8 cellular contexts compared by ENCODE assay signal in genomic region chr18:56638232-56639093, GRCh38. TPM values are rescaled to one million over a fixed set of nuclear protein-coding genes. Genes with fewer than 3 reads are reported as not detected.
A peak's percentile ranks its signal among the peaks of the same experiment; 100 is the strongest.
DNase-seq lines count a peak whose midpoint lies in the region; ATAC-seq lines count a peak whose summit lies in the region.

Gene TXNL1, minus strand, starts transcription at chr18:56638592. Its CDS starts 152 bp downstream, at chr18:56638440.

- H3K4me1 Mint-ChIP-seq in effector memory CD8-positive, alpha-beta T cell (ENCODE audit: low read depth in 2 of 2): peaks cover 28 to 46% of the 10 kb centered on the region in 2 donors

- no peaks in the 10 kb centered on the region for H3K27me3 Mint-ChIP-seq in effector memory CD8-positive, alpha-beta T cell

- H3K4me3 Mint-ChIP-seq in effector memory CD8-positive, alpha-beta T cell: peak within 1 kb of the TSS; percentile 100

- ATAC-seq in GM21360 (IDR thresholded peaks at IDR 0.05; ENCODE audit: unreplicated experiment): peak; percentile 97
- ATAC-seq in effector memory CD8-positive, alpha-beta T cell (replicated peaks): peak; percentile 96

- DNase-seq in CMK (ENCODE audit: low read depth) (peak; percentile 94), HT1080 (ENCODE audit: low read depth) (peak; percentile 98), NOMO-1 treated with DMSO at 0.1 percent for 48 hours (lab: John Stamatoyannopoulos, UW; ENCODE audit: unreplicated experiment) (peak; percentile 97), medulla oblongata (ENCODE audit: extremely low spot score) (peak; percentile 99)
- peak; percentile 99 to 100 for DNase-seq in activated CD8-positive, alpha-beta memory T cell treated with anti-CD3 and anti-CD28 coated beads for 4 hours (ENCODE audit: low read depth in 2 of 2)
- DNase-seq in effector memory CD8-positive, alpha-beta T cell: peak; percentile 97 to 99 (median 98)
- peak; percentile 99 for DNase-seq in stimulated activated CD8-positive, alpha-beta memory T cell treated with anti-CD3 and anti-CD28 coated beads, Interleukin-12 subunit alpha, Interleukin-12 subunit beta, amount 100 ng/mL, for 1 hour (ENCODE audit: low read depth)

- H3K9me3 Mint-ChIP-seq in effector memory CD8-positive, alpha-beta T cell: peaks cover 5 to 8% of the 10 kb centered on the region in 2 donors

- H3K27ac Mint-ChIP-seq in effector memory CD8-positive, alpha-beta T cell: peak within 1 kb of the TSS; percentile 98 to 100

- peaks cover 24% of the 10 kb centered on the region for H3K36me3 Mint-ChIP-seq in effector memory CD8-positive, alpha-beta T cell (ENCODE audit: insufficient read depth)

RNA-seq across cellular contexts. Expression of gene TXNL1, which starts in this region (rescaled TPM):
- total RNA-seq in HT1080 (2014; rRNA removed; shearing (Covaris generic)): 84.5 and 88.8 TPM in 2 replicates
- 109 and 116 TPM in 2 replicates for polyA plus RNA-seq in HT1080 (2015; cell fraction: cytosol; rRNA removed)
- 78.6 and 84.7 TPM in 2 replicates for polyA plus RNA-seq in HT1080 (2015; cell fraction: nucleus; rRNA removed)

Comparison
In these comparisons a context has a peak if more than half of its experiments do, and no peak if none do; other contexts are left out.
1. Peak in every context shown above with its lines: DNase-seq and ATAC-seq.